ENCODE assay signal across 20 cellular contexts in genomic region chr5:86861514-86861913, GRCh38.
DNase-seq lines count a peak whose midpoint lies in the region; ATAC-seq and TF ChIP-seq lines count a peak whose summit lies in the region.
"Had no signal": no experiment of that assay in that cellular context is flagged by ENCODE, and none has a peak within 500 bp of the region (broad histone marks: within the 10 kb centered on the region; RNA-seq: fewer than 3 reads in every experiment).

No MANE protein-coding gene starts in this region.

- ATAC-seq in activated naive CD8-positive, alpha-beta T cell treated with anti-CD3 and anti-CD28 coated beads, Interleukin-2, amount 50 U/mL, for 24 hours, result no peak
- ATAC-seq: gastroesophageal sphincter; naive thymus-derived CD8-positive, alpha-beta T cell had no signal

- H3K27me3 Mint-ChIP-seq in brain, result no peaks in the 10 kb centered on the region
- H3K27me3 Mint-ChIP-seq in activated naive CD8-positive, alpha-beta T cell treated with anti-CD3 and anti-CD28 coated beads, Interleukin-2, amount 50 U/mL, for 24 hours, result peaks cover 4% of the 10 kb centered on the region

- peak overlapping the region in 4 of 5 experiments; percentile 21 to 48 (median 33) for H3K4me3 Mint-ChIP-seq in brain
- H3K4me3 Mint-ChIP-seq in activated naive CD8-positive, alpha-beta T cell treated with anti-CD3 and anti-CD28 coated beads, Interleukin-2, amount 50 U/mL, for 24 hours, result no peak overlapping the region
- H3K4me3 Mint-ChIP-seq: activated naive CD4-positive, alpha-beta T cell treated with anti-CD3 and anti-CD28 coated beads, Interleukin-2, amount 10 ng/mL, durations not matched to agents 7 days and 5 days; naive thymus-derived CD8-positive, alpha-beta T cell had no signal

- TF ChIP-seq CTCF in brain (conservative IDR thresholded peaks at IDR 0.05), result no peak

- DNase-seq in NCI-H345 (lab: John Stamatoyannopoulos, UW), result peak; percentile 13
- DNase-seq in NCI-H345 treated with DMSO at 0.1 percent for 48 hours (lab: John Stamatoyannopoulos, UW; ENCODE audit: unreplicated experiment), result no peak
- DNase-seq in medulla oblongata (ENCODE audit: extremely low spot score), result peak; percentile 84
- DNase-seq in superior temporal gyrus (ENCODE audit: extremely low spot score), result peak; percentile 63
- no peak for DNase-seq in activated naive CD8-positive, alpha-beta T cell treated with anti-CD3 and anti-CD28 coated beads, Interleukin-2, amount 50 U/mL, for 24 hours
- DNase-seq in amniotic stem cell (lab: John Stamatoyannopoulos, UW), result no peak
- DNase-seq in EL, result no peak
- DNase-seq: activated CD4-positive, alpha-beta T cell treated with anti-CD3 and anti-CD28 coated beads, Interleukin-2, amount 50 U/mL, for 1 hour; activated naive CD4-positive, alpha-beta T cell treated with anti-CD3 and anti-CD28 coated beads, Interleukin-2, amount 10 ng/mL, durations not matched to agents 7 days and 5 days; cortex of kidney; DMS79 treated with DMSO at 0.1 percent for 48 hours; erythroblast; naive thymus-derived CD8-positive, alpha-beta T cell; NCI-H1436 treated with DMSO at 0.1 percent for 48 hours; NCI-H226; Peyer's patch; stimulated activated naive CD4-positive, alpha-beta T cell; trophoblast cell had no signal

- peaks cover 0 to 3% (median 0%) of the 10 kb centered on the region in 5 experiments for H3K9me3 Mint-ChIP-seq in brain
- H3K9me3 Mint-ChIP-seq in activated naive CD8-positive, alpha-beta T cell treated with anti-CD3 and anti-CD28 coated beads, Interleukin-2, amount 50 U/mL, for 24 hours, result no peaks in the 10 kb centered on the region
- H3K9me3 Mint-ChIP-seq: activated naive CD4-positive, alpha-beta T cell treated with anti-CD3 and anti-CD28 coated beads, Interleukin-2, amount 10 ng/mL, durations not matched to agents 7 days and 5 days; naive thymus-derived CD8-positive, alpha-beta T cell had no signal

- H3K27ac Mint-ChIP-seq in brain, result peak overlapping the region; percentile 20 to 91 (median 83)
- no peak overlapping the region for H3K27ac Mint-ChIP-seq in activated naive CD8-positive, alpha-beta T cell treated with anti-CD3 and anti-CD28 coated beads, Interleukin-2, amount 50 U/mL, for 24 hours
- H3K27ac Mint-ChIP-seq: activated naive CD4-positive, alpha-beta T cell treated with anti-CD3 and anti-CD28 coated beads, Interleukin-2, amount 10 ng/mL, durations not matched to agents 7 days and 5 days; naive thymus-derived CD8-positive, alpha-beta T cell had no signal

- peaks cover 60% of the 10 kb centered on the region for H3K4me1 Mint-ChIP-seq in brain
- no peaks in the 10 kb centered on the region for H3K4me1 Mint-ChIP-seq in activated naive CD8-positive, alpha-beta T cell treated with anti-CD3 and anti-CD28 coated beads, Interleukin-2, amount 50 U/mL, for 24 hours
- H3K4me1 Mint-ChIP-seq: activated naive CD4-positive, alpha-beta T cell treated with anti-CD3 and anti-CD28 coated beads, Interleukin-2, amount 10 ng/mL, durations not matched to agents 7 days and 5 days; naive thymus-derived CD8-positive, alpha-beta T cell had no signal

- H3K36me3 Mint-ChIP-seq in brain, result no peaks in the 10 kb centered on the region
- no peaks in the 10 kb centered on the region for H3K36me3 Mint-ChIP-seq in activated naive CD8-positive, alpha-beta T cell treated with anti-CD3 and anti-CD28 coated beads, Interleukin-2, amount 50 U/mL, for 24 hours (ENCODE audit: low read depth)
- H3K36me3 Mint-ChIP-seq: activated naive CD4-positive, alpha-beta T cell treated with anti-CD3 and anti-CD28 coated beads, Interleukin-2, amount 10 ng/mL, durations not matched to agents 7 days and 5 days; naive thymus-derived CD8-positive, alpha-beta T cell had no signal

Comparison
In these comparisons a context has a peak if more than half of its experiments do, and no peak if none do; other contexts are left out.
1. DNase-seq: peak in NCI-H345 (single experiment), medulla oblongata (single experiment) and superior temporal gyrus (single experiment); none in NCI-H345 treated with DMSO at 0.1 percent for 48 hours (single experiment), activated naive CD8-positive, alpha-beta T cell treated with anti-CD3 and anti-CD28 coated beads, Interleukin-2, amount 50 U/mL, for 24 hours (single experiment), amniotic stem cell (single experiment) and EL (single experiment).